In the genomic region with DNA sequence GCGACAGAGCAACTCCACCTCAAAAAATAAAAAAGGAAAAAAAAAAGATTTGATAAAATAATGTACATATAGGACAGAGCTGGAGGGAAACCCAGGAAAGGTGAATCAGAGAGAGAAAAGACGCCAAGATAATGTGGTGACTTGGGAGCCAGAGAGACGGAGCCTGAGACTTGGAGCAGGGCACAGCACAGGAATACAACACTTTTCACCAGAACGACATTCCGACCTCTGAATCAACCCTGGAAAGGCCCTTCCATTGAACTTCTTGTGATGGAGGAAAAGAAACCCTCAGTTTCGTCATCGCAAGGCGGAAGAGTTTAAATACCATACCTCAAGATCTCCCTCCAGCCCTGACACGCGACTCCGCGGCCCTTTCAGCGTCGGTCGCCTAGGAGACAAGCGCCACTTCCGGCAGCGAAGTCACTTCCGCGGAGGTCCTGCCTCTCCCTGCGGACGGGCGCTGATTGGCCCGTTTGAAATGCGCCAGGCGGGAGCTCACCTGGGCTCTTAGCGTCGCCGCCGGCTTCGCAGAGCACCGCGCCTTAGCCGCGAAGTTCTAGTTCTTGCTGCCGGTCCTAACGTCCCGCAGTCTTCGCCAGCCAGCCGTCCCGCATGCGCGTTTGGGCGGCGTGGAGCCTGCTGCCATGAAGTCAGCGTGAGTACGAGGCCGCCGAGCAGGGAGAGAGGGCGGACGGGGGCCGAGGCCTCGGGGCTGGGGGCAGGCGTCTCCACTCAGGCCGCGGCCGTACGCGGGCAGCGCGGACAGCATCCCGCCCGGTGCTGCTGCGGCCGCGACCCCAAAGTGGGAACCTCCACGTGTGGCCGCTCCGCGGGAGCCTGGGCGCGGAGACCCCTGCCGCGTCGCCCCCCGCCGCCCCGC, we compare ENCODE assay signal across 8 cellular contexts. TPM values are rescaled to one million over a fixed set of nuclear protein-coding genes. Genes with fewer than 3 reads are reported as not detected.
DNase-seq lines count a peak whose midpoint lies in the region; ATAC-seq and TF ChIP-seq lines count a peak whose summit lies in the region.

Gene KIF23 (plus strand): TSS at position 528 of the 880 bp plus-strand sequence. CDS start 117 bp downstream, at position 645.

- H3K9ac ChIP-seq in MM.1S (ENCODE audit: low read length) (peak within 1 kb of the TSS; percentile 81), neural progenitor cell (peak within 1 kb of the TSS; percentile 53)

- H3K36me3 Mint-ChIP-seq in neural progenitor cell, result peaks cover 13% of the 10 kb centered on the region

- no peaks in the 10 kb centered on the region for H3K9me3 Mint-ChIP-seq in neural progenitor cell

- peak; percentile 91 for ATAC-seq in foreskin keratinocyte

- H3K27ac ChIP-seq in MM.1S (ENCODE audit: low read length) (peak within 1 kb of the TSS; percentile 62; the same call in 1 of the 2 replicates), SJCRH30 (peak within 1 kb of the TSS; percentile 90), foreskin keratinocyte (peak within 1 kb of the TSS; percentile 62), neural progenitor cell (no peak within 1 kb of the TSS)

- H3K4me2 ChIP-seq in MM.1S (ENCODE audit: low read depth, low read length) (peak within 1 kb of the TSS; percentile 84), neural progenitor cell (peak within 1 kb of the TSS; percentile 90)

- H3K36me3 ChIP-seq in HAP-1 (replicated peaks) (peaks cover 37% of the 10 kb centered on the region), MM.1S (replicated peaks; ENCODE audit: insufficient read depth, low read length) (no peaks in the 10 kb centered on the region; the same call in 1 of the 2 replicates), SJCRH30 (peaks cover 33% of the 10 kb centered on the region), neural progenitor cell (peaks cover 13% of the 10 kb centered on the region)

- DNase-seq in G401 (ENCODE audit: low spot score) (peak; percentile 94), HAP-1 (ENCODE audit: low spot score in 2 of 2) (peak; percentile 99 to 100), MM.1S (peak; percentile 97), SJCRH30 (peak; percentile 95 to 96), activated gamma-delta T cell treated with Interleukin-2 at 50 U/mL for 16 hours (peak; percentile 92), foreskin keratinocyte (peak; percentile 87 to 94), neural progenitor cell (ENCODE audit: low spot score) (peak; percentile 96), stromal cell of bone marrow (ENCODE audit: low read depth) (peak; percentile 84)

- H3K27me3 Mint-ChIP-seq in neural progenitor cell (ENCODE audit: insufficient read depth, low read depth), result no peaks in the 10 kb centered on the region

- H3K27ac Mint-ChIP-seq in neural progenitor cell, result peak within 1 kb of the TSS; percentile 73

- peak within 1 kb of the TSS; percentile 87 for H2AFZ ChIP-seq in MM.1S (ENCODE audit: low read length)
- H2AFZ ChIP-seq in neural progenitor cell (replicated peaks), result peak within 1 kb of the TSS; percentile 71

- no peaks in the 10 kb centered on the region for H4K20me1 ChIP-seq in MM.1S (ENCODE audit: insufficient read depth, low read length)
- peaks cover 32% of the 10 kb centered on the region for H4K20me1 ChIP-seq in neural progenitor cell (ENCODE audit: low read depth)

- in situ Hi-C loops in G401 (cut with HindIII; ENCODE audit: low sequenced_read_pairs) (no loop called here), HAP-1 (cut with MboI; ENCODE audit: low sequenced_read_pairs) (no loop called here)

- H3K9me2 ChIP-seq in MM.1S (replicated peaks; ENCODE audit: insufficient read depth, low read length), result no peaks in the 10 kb centered on the region

- H3K4me1 Mint-ChIP-seq in neural progenitor cell, result peaks cover 30% of the 10 kb centered on the region

- H3K79me2 ChIP-seq in MM.1S (ENCODE audit: low read length) (peaks cover 44% of the 10 kb centered on the region), neural progenitor cell (ENCODE audit: low read depth) (peaks cover 49% of the 10 kb centered on the region)

- TF ChIP-seq CTCF in MM.1S (IDR thresholded peaks at IDR 0.05; ENCODE audit: low read length) (no peak), foreskin keratinocyte (conservative IDR thresholded peaks at IDR 0.05) (no peak), neural progenitor cell (IDR thresholded peaks at IDR 0.05) (no peak)

- H3K4me1 ChIP-seq in HAP-1, result peaks cover 19% of the 10 kb centered on the region
- peaks cover 4% of the 10 kb centered on the region; the same call in 1 of the 2 replicates for H3K4me1 ChIP-seq in MM.1S (ENCODE audit: low read length)
- peaks cover 7% of the 10 kb centered on the region for H3K4me1 ChIP-seq in SJCRH30
- H3K4me1 ChIP-seq in foreskin keratinocyte, result peaks cover 20% of the 10 kb centered on the region
- H3K4me1 ChIP-seq in neural progenitor cell, result peaks cover 8% of the 10 kb centered on the region

- H3F3A ChIP-seq in MM.1S (ENCODE audit: insufficient read depth, low read length) (peaks cover 7% of the 10 kb centered on the region; the same call in 1 of the 2 replicates), neural progenitor cell (ENCODE audit: low read depth) (no peaks in the 10 kb centered on the region)

- peak within 1 kb of the TSS; percentile 94 for H3K4me3 Mint-ChIP-seq in neural progenitor cell

- H3K9me3 ChIP-seq in HAP-1, result no peaks in the 10 kb centered on the region
- H3K9me3 ChIP-seq in MM.1S (replicated peaks; ENCODE audit: insufficient read depth, low read length), result no peaks in the 10 kb centered on the region
- H3K9me3 ChIP-seq in SJCRH30 (replicated peaks), result no peaks in the 10 kb centered on the region
- no peaks in the 10 kb centered on the region for H3K9me3 ChIP-seq in neural progenitor cell (ENCODE audit: low read depth)

- H3K4me3 ChIP-seq in HAP-1, result peak within 1 kb of the TSS; percentile 67
- peak within 1 kb of the TSS; percentile 91 for H3K4me3 ChIP-seq in MM.1S (ENCODE audit: low read length)
- H3K4me3 ChIP-seq in SJCRH30, result peak within 1 kb of the TSS; percentile 89
- H3K4me3 ChIP-seq in neural progenitor cell, result peak within 1 kb of the TSS; percentile 75

- H3K27me3 ChIP-seq in HAP-1 (ENCODE audit: low read depth) (no peaks in the 10 kb centered on the region), MM.1S (replicated peaks; ENCODE audit: insufficient read depth, low read length) (no peaks in the 10 kb centered on the region), SJCRH30 (no peaks in the 10 kb centered on the region), foreskin keratinocyte (no peaks in the 10 kb centered on the region), neural progenitor cell (no peaks in the 10 kb centered on the region)

RNA-seq across cellular contexts. Expression of gene KIF23, which starts in this region (rescaled TPM):
- 24.3 and 46.1 TPM in 2 replicates for total RNA-seq in G401 (2014; rRNA removed; shearing (Covaris generic))
- total RNA-seq in SJCRH30 (2014; rRNA removed; shearing (Covaris generic)), result 127 and 137 TPM in 2 replicates
- total RNA-seq in foreskin keratinocyte, result 66.4 and 88.7 TPM in 2 replicates
- polyA plus RNA-seq in foreskin keratinocyte, result 23.1 and 38.2 TPM in 2 replicates
- 115 and 193 TPM in 2 replicates for total RNA-seq in neural progenitor cell (ENCODE audit: low replicate concordance)
